In genomic region chr1:64061430-64062104, GRCh38 we compare ENCODE assay signal across 14 cellular contexts.
"Had no signal": no experiment of that assay in that cellular context is flagged by ENCODE, and none has a peak within 500 bp of the region (broad histone marks: within the 10 kb centered on the region; RNA-seq: fewer than 3 reads in every experiment).

No MANE protein-coding gene starts in this region.

- H3K4me1 ChIP-seq: gastroesophageal sphincter, psoas muscle, right lobe of liver had no signal

- H3K4me1 Mint-ChIP-seq: memory B cell; stimulated activated naive CD8-positive, alpha-beta T cell treated with anti-CD3 and anti-CD28 coated beads, Interleukin-15, amount 100 ng/mL, for 72 hours had no signal

- H3K4me3 ChIP-seq: gastroesophageal sphincter, left ventricle myocardium inferior, psoas muscle, right lobe of liver had no signal

- H3K27me3 Mint-ChIP-seq: type B pancreatic cell had no signal

- ATAC-seq: activated T-helper 17 cell treated with anti-CD3 and anti-CD28 coated beads, Interleukin-2, amount 50 U/mL, for 72 hours; gastroesophageal sphincter; natural killer cell treated with Interleukin-12 subunit alpha and Interleukin-12 subunit beta and Interleukin-15 and Interleukin-18, amount 100 ng/mL, for 72 hours; psoas muscle; right lobe of liver; stimulated activated naive CD8-positive, alpha-beta T cell treated with anti-CD3 and anti-CD28 coated beads, Interleukin-15, amount 100 ng/mL, for 72 hours had no signal

- DNase-seq: activated CD4-positive, CD25-positive, alpha-beta regulatory T cell; activated naive CD4-positive, alpha-beta T cell treated with Interleukin-2 at 50 U/mL for 16 hours; anterior cingulate cortex; left ventricle myocardium inferior; nucleus accumbens; psoas muscle; right lobe of liver; stimulated activated naive CD8-positive, alpha-beta T cell treated with anti-CD3 and anti-CD28 coated beads, Interleukin-15, amount 100 ng/mL, for 72 hours; T-helper 2 cell had no signal

- H3K36me3 ChIP-seq: gastroesophageal sphincter, left ventricle myocardium inferior, right lobe of liver had no signal

- H3K9me3 ChIP-seq: psoas muscle, right lobe of liver had no signal

- H3K9me3 Mint-ChIP-seq: natural killer cell treated with Interleukin-12 subunit alpha and Interleukin-12 subunit beta and Interleukin-15 and Interleukin-18, amount 100 ng/mL, for 72 hours; stimulated activated naive CD8-positive, alpha-beta T cell treated with anti-CD3 and anti-CD28 coated beads, Interleukin-15, amount 100 ng/mL, for 72 hours had no signal

- H3K27me3 ChIP-seq: gastroesophageal sphincter, right lobe of liver had no signal

- H3K27ac ChIP-seq: gastroesophageal sphincter, left ventricle myocardium inferior, psoas muscle, right lobe of liver had no signal

- H3K4me3 Mint-ChIP-seq: activated T-helper 17 cell treated with anti-CD3 and anti-CD28 coated beads, Interleukin-2, amount 50 U/mL, for 72 hours; memory B cell; natural killer cell treated with Interleukin-12 subunit alpha and Interleukin-12 subunit beta and Interleukin-15 and Interleukin-18, amount 100 ng/mL, for 72 hours; stimulated activated naive CD8-positive, alpha-beta T cell treated with anti-CD3 and anti-CD28 coated beads, Interleukin-15, amount 100 ng/mL, for 72 hours; type B pancreatic cell had no signal

- H3K27ac Mint-ChIP-seq: activated T-helper 17 cell treated with anti-CD3 and anti-CD28 coated beads, Interleukin-2, amount 50 U/mL, for 72 hours; memory B cell; natural killer cell treated with Interleukin-12 subunit alpha and Interleukin-12 subunit beta and Interleukin-15 and Interleukin-18, amount 100 ng/mL, for 72 hours; stimulated activated naive CD8-positive, alpha-beta T cell treated with anti-CD3 and anti-CD28 coated beads, Interleukin-15, amount 100 ng/mL, for 72 hours; type B pancreatic cell had no signal
